Comparison of ENCODE assay signal across 22 cellular contexts in genomic region chr17:82921426-82921825, GRCh38.
"Had no signal": no experiment of that assay in that cellular context is flagged by ENCODE, and none has a peak within 500 bp of the region (broad histone marks: within the 10 kb centered on the region; RNA-seq: fewer than 3 reads in every experiment).

No MANE protein-coding gene starts in this region.

- H3K27ac Mint-ChIP-seq: stimulated activated memory B cell treated with anti-CD40 and anti-IgM and Interleukin-4, amounts not matched to agents 10 μg/mL and 1 μg/mL and 100 μg/mL, for 72 hours; stimulated activated naive CD8-positive, alpha-beta T cell treated with anti-CD3 and anti-CD28 coated beads, Interleukin-15, Interleukin-2, amounts not matched to agents 100 ng/mL and 50 ng/mL, for 24 hours had no signal

- H3K4me1 ChIP-seq: parathyroid adenoma, psoas muscle, right lobe of liver, tibial artery, upper lobe of left lung, uterus had no signal

- H3K36me3 ChIP-seq: uterus had no signal

- H3K4me3 Mint-ChIP-seq: naive thymus-derived CD4-positive, alpha-beta T cell; nephron progenitor cell; stimulated activated memory B cell treated with anti-CD40 and anti-IgM and Interleukin-4, amounts not matched to agents 10 μg/mL and 1 μg/mL and 100 μg/mL, for 72 hours; stimulated activated naive CD8-positive, alpha-beta T cell treated with anti-CD3 and anti-CD28 coated beads, Interleukin-15, Interleukin-2, amounts not matched to agents 100 ng/mL and 50 ng/mL, for 24 hours had no signal

- H3K9ac ChIP-seq: parathyroid adenoma had no signal

- H3K27me3 ChIP-seq: dorsolateral prefrontal cortex, gastrocnemius medialis, right lobe of liver, tibial artery, upper lobe of left lung, uterus had no signal

- DNase-seq: cortex of kidney; effector CD8-positive, alpha-beta T cell; gastrocnemius medialis; islet precursor cell; left ventricle myocardium superior; mesendoderm; naive thymus-derived CD4-positive, alpha-beta T cell; nephron progenitor cell; retina; stimulated activated CD4-positive, alpha-beta T cell treated with anti-CD3 and anti-CD28 coated beads, Interleukin-15, amount 100 ng/mL, for 24 hours; stimulated activated CD4-positive, alpha-beta T cell treated with anti-CD3 and anti-CD28 coated beads, Interleukin-1b, Interleukin-23, amount 100 ng/mL, for 48 hours; stimulated activated CD4-positive, alpha-beta T cell treated with anti-CD3 and anti-CD28 coated beads, Interleukin-4, amount 100 ng/mL, for 24 hours; tibial artery; uterus had no signal

- H3K4me3 ChIP-seq: dorsolateral prefrontal cortex, gastrocnemius medialis, psoas muscle, right lobe of liver, tibial artery, upper lobe of left lung, uterus had no signal

- H3K27me3 Mint-ChIP-seq: naive thymus-derived CD4-positive, alpha-beta T cell; stimulated activated memory B cell treated with anti-CD40 and anti-IgM and Interleukin-4, amounts not matched to agents 10 μg/mL and 1 μg/mL and 100 μg/mL, for 72 hours; stimulated activated naive CD8-positive, alpha-beta T cell treated with anti-CD3 and anti-CD28 coated beads, Interleukin-15, Interleukin-2, amounts not matched to agents 100 ng/mL and 50 ng/mL, for 24 hours had no signal

- H2AFZ ChIP-seq: parathyroid adenoma had no signal

- ATAC-seq: esophagus mucosa; gastrocnemius medialis; left ventricle myocardium superior; naive thymus-derived CD4-positive, alpha-beta T cell; psoas muscle; stimulated activated memory B cell treated with anti-CD40 and anti-IgM and Interleukin-4, amounts not matched to agents 10 μg/mL and 1 μg/mL and 100 μg/mL, for 72 hours had no signal

- H3K27ac ChIP-seq: dorsolateral prefrontal cortex, gastrocnemius medialis, parathyroid adenoma, psoas muscle, right lobe of liver, tibial artery, upper lobe of left lung, uterus had no signal

- H3K9me3 ChIP-seq: gastrocnemius medialis, psoas muscle, right lobe of liver, tibial artery, upper lobe of left lung, uterus had no signal
